ENCODE assay signal across 9 cellular contexts in genomic region chr1:153627797-153628626, GRCh38. TPM values are rescaled to one million over a fixed set of nuclear protein-coding genes. Genes with fewer than 3 reads are reported as not detected.
DNase-seq lines count a peak whose midpoint lies in the region; FAIRE-seq and TF ChIP-seq lines count a peak whose summit lies in the region.
"Had no signal": no experiment of that assay in that cellular context is flagged by ENCODE, and none has a peak within 500 bp of the region (broad histone marks: within the 10 kb centered on the region; RNA-seq: fewer than 3 reads in every experiment).

Gene S100A1 (plus strand): TSS chr1:153628434. CDS start chr1:153630522, 2,088 bp downstream.

- peak; percentile 9 for FAIRE-seq in A204.1 (lab: Jason Lieb, UNC)
- FAIRE-seq: islet of Langerhans had no signal

- H3K9me3 ChIP-seq in OCI-LY1 (ENCODE audit: low read length), result no peaks in the 10 kb centered on the region
- H3K9me3 ChIP-seq in esophagus (ENCODE audit: control insufficient read depth in 2 of 2, insufficient read depth in 1 of 2, low read depth in 1 of 2, low read length in 1 of 2), result no peaks in the 10 kb centered on the region
- no peaks in the 10 kb centered on the region for H3K9me3 ChIP-seq in muscle layer of duodenum (ENCODE audit: control insufficient read depth in 1 of 2, low read length in 2 of 2)

- TF ChIP-seq CTCF in OCI-LY1 (IDR thresholded peaks at IDR 0.05; ENCODE audit: low read length), result no peak; the same call in none of the 2 replicates

- H3K9ac ChIP-seq in OCI-LY1 (ENCODE audit: low read length), result peak within 1 kb of the TSS; percentile 46; the same call in 1 of the 2 replicates

- no peaks in the 10 kb centered on the region for H3K9me2 ChIP-seq in OCI-LY1 (ENCODE audit: low read depth, low read length)

- no peak for DNase-seq in NOMO-1 treated with dmso at 0.1 percent for 144 hours (lab: John Stamatoyannopoulos, UW; ENCODE audit: unreplicated experiment)
- no peak for DNase-seq in NCI-H2081 treated with DMSO at 0.1 percent for 48 hours (lab: John Stamatoyannopoulos, UW)
- DNase-seq in SIG-M5 (lab: John Stamatoyannopoulos, UW), result no peak
- no peak for DNase-seq in NK-92 treated with Interleukin-12 subunit alpha and Interleukin-12 subunit beta, amount 100 ng/mL, for 24 hours (lab: John Stamatoyannopoulos, UW)

- H3K27ac ChIP-seq in OCI-LY1 (ENCODE audit: low read depth, low read length, poor library complexity, severe bottlenecking), result no peak within 1 kb of the TSS
- H3K27ac ChIP-seq in esophagus (ENCODE audit: low read depth in 2 of 2, low read length in 1 of 2), result peak within 1 kb of the TSS; percentile 88 to 92
- peak within 1 kb of the TSS; percentile 88 for H3K27ac ChIP-seq in muscle layer of duodenum (ENCODE audit: low read length)

- no peaks in the 10 kb centered on the region for H3K79me2 ChIP-seq in OCI-LY1 (ENCODE audit: insufficient read depth, low read length)

- H3K4me1 ChIP-seq in OCI-LY1 (ENCODE audit: insufficient read depth, low read length, severe bottlenecking) (peaks cover 18% of the 10 kb centered on the region), esophagus (ENCODE audit: control insufficient read depth in 2 of 2, insufficient read depth in 2 of 2, low read length in 1 of 2) (peaks cover 0 to 7% of the 10 kb centered on the region in 2 donors), muscle layer of duodenum (ENCODE audit: control insufficient read depth in 1 of 2, insufficient read depth in 2 of 2, low read length in 2 of 2) (peaks cover 27 to 29% of the 10 kb centered on the region in 2 donors)

- H3K4me3 ChIP-seq in OCI-LY1 (ENCODE audit: low read depth, low read length, poor library complexity, severe bottlenecking) (peak within 1 kb of the TSS; percentile 40), esophagus (ENCODE audit: low read depth in 1 of 2, low read length in 2 of 2) (peak within 1 kb of the TSS; percentile 41 to 65), muscle layer of duodenum (ENCODE audit: low read depth in 1 of 2, low read length in 2 of 2) (peak within 1 kb of the TSS; percentile 58 to 71)

- H3K36me3 ChIP-seq in OCI-LY1 (ENCODE audit: insufficient read depth, low read length) (0 out of 2 replicates have a peak, but pooled peaks cover 3% of the 10 kb centered on the region), esophagus (ENCODE audit: control insufficient read depth in 2 of 2, insufficient read depth in 2 of 2, low read length in 1 of 2) (no peaks in the 10 kb centered on the region), muscle layer of duodenum (ENCODE audit: control insufficient read depth in 1 of 2, insufficient read depth in 2 of 2, low read length in 2 of 2) (no peaks in the 10 kb centered on the region)

- no peaks in the 10 kb centered on the region for H4K20me1 ChIP-seq in OCI-LY1 (ENCODE audit: insufficient read depth, low read length)

- H3F3A ChIP-seq in OCI-LY1 (ENCODE audit: insufficient read depth, low read length), result no peaks in the 10 kb centered on the region

- no peak within 1 kb of the TSS for H2AFZ ChIP-seq in OCI-LY1 (ENCODE audit: low read length)

- H3K27me3 ChIP-seq in OCI-LY1 (ENCODE audit: insufficient read depth, low read length) (no peaks in the 10 kb centered on the region), esophagus (ENCODE audit: control insufficient read depth in 1 of 2, insufficient read depth in 2 of 2, low read length in 2 of 2) (no peaks in the 10 kb centered on the region), muscle layer of duodenum (ENCODE audit: low read depth, low read length) (no peaks in the 10 kb centered on the region)

- H3K4me2 ChIP-seq in OCI-LY1 (ENCODE audit: low read length), result peak within 1 kb of the TSS; percentile 45

- WGBS in esophagus, 2 donors, result 63 to 64% methylated on average over 8 of the region's 8 CpGs

RNA-seq across cellular contexts. Expression of gene S100A1, which starts in this region (rescaled TPM):
- 1 to 10 TPM in 1 of 2 donors, under 1 TPM in 1; 0.93 to 2.3 TPM for polyA plus RNA-seq in esophagus
